Comparison of ENCODE assay signal across 8 cellular contexts in genomic region chr3:14401692-14402303, GRCh38. TPM values are rescaled to one million over a fixed set of nuclear protein-coding genes. Genes with fewer than 3 reads are reported as not detected.
DNase-seq lines count a peak whose midpoint lies in the region; ATAC-seq and TF ChIP-seq lines count a peak whose summit lies in the region.

No MANE protein-coding gene starts in this region.

- ATAC-seq in GM18870 (IDR thresholded peaks at IDR 0.05; ENCODE audit: unreplicated experiment) (peak; percentile 2), GM18909 (IDR thresholded peaks at IDR 0.05; ENCODE audit: poor library complexity, unreplicated experiment) (no peak)

- TF ChIP-seq CTCF in fibroblast of pulmonary artery (IDR thresholded peaks at IDR 0.05; ENCODE audit: low read length, missing control alignments) (no peak), retinal pigment epithelial cell (conservative IDR thresholded peaks at IDR 0.05; ENCODE audit: low read depth, low read length) (no peak)

- no peak for DNase-seq in SJSA1 (ENCODE audit: low read depth in 1 of 2, low spot score in 2 of 2)
- DNase-seq in fibroblast of pulmonary artery (ENCODE audit: low read depth) = no peak
- no peak for DNase-seq in retinal pigment epithelial cell (ENCODE audit: low read depth)
- DNase-seq in stimulated activated CD4-positive, alpha-beta T cell treated with anti-CD3 and anti-CD28 coated beads, Interleukin-12 subunit alpha, Interleukin-12 subunit beta, amount 100 ng/mL, for 4 hours = no peak
- DNase-seq in hippocampal formation (lab: John Stamatoyannopoulos, UW) = no peak
- no peak for DNase-seq in NCI-H774 (lab: John Stamatoyannopoulos, UW)

- H3K4me1 ChIP-seq in SJSA1 (replicated peaks) = peaks cover 28% of the 10 kb centered on the region

- no peaks in the 10 kb centered on the region for H3K9me3 ChIP-seq in SJSA1 (replicated peaks)

- H3K27ac ChIP-seq in SJSA1 = no peak overlapping the region

- H3K27me3 ChIP-seq in SJSA1 (replicated peaks) = no peaks in the 10 kb centered on the region

- H3K4me3 ChIP-seq in SJSA1 = peak overlapping the region; percentile 89
- H3K4me3 ChIP-seq in fibroblast of pulmonary artery (replicated peaks; ENCODE audit: low read depth, low read length) = peak overlapping the region; percentile 89
- peak overlapping the region; percentile 78 for H3K4me3 ChIP-seq in retinal pigment epithelial cell (ENCODE audit: low read length)

- peaks cover 25% of the 10 kb centered on the region for H3K36me3 ChIP-seq in SJSA1

RNA-seq across cellular contexts. Expression of gene SLC6A6, which starts 0.6 kb away (rescaled TPM):
- total RNA-seq in SJSA1 (2014; rRNA removed; shearing (Covaris generic)) = 36.0 and 49.4 TPM in 2 replicates
